ENCODE assay signal across 1 cellular context in the genomic region with DNA sequence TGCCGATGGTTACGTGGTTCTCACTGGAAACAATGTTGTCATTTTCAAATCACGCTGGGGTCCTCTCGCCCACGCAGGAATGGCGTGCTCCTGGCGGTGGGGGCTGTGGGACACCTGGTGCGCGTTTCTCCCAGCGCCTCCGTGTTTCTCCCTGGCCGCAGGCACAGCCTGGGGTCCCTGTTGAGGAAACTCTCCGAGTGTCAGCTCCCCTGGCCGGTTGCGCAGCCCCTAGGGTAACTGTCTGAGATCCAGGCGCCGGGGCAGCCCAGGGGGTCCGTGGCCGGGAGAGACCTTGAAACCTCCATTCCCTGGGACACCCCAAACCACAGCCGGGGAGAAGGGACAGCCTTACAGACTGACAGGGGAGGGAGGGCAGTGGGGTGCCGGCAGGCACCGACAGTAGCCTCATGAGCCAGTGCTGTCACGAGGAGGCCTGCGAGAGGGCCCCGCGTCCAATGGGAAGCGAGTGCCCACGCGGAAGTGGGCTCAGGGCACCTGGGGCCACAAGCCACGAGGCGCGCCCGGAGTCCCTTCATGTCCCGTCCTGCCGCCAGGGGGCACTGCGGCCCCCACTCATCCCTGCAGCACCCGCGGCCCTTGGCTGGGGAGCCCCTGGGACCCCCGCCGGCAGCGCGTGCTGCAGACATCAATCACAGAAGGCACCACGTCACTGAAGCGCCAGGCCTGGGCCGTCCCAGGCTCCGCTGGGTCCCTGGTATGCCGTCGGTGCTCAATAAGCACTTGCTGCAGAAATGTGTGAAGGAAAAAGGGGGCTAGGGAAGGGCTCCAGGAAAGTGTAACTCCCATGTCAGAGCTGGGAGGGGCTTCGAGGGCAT.
TF ChIP-seq lines count a peak whose summit lies in the region.

No MANE protein-coding gene starts in this region.

TF ChIP-seq in HepG2, 621 proteins besides CTCF, POLR2A, EP300 and RAD21 (continued from another document and continues in another):
- TF ChIP-seq NCOA5 (CRISPR knock-in tag; IDR thresholded peaks at IDR 0.05), result no peak
- no peak for TF ChIP-seq CBX1 (IDR thresholded peaks at IDR 0.05; ENCODE audit: low read depth)
- no peak for TF ChIP-seq ZNF24 (IDR thresholded peaks at IDR 0.05)
- TF ChIP-seq ZNF776 (CRISPR knock-in tag; IDR thresholded peaks at IDR 0.05), result no peak
- TF ChIP-seq IKZF5 (CRISPR knock-in tag; IDR thresholded peaks at IDR 0.05), result 0 out of 2 replicates have a peak, but pooled peaks have one; percentile 31
- no peak for TF ChIP-seq ZFP41 (CRISPR knock-in tag; IDR thresholded peaks at IDR 0.05; ENCODE audit: borderline replicate concordance)
- no peak for TF ChIP-seq ZC3H4 (CRISPR knock-in tag; IDR thresholded peaks at IDR 0.05; ENCODE audit: borderline replicate concordance)
- TF ChIP-seq ZEB1 (IDR thresholded peaks at IDR 0.05; ENCODE audit: insufficient replicate concordance, low read depth), result no peak
- TF ChIP-seq MYPOP (CRISPR knock-in tag; IDR thresholded peaks at IDR 0.05), result no peak
- no peak for TF ChIP-seq REL (CRISPR knock-in tag; conservative IDR thresholded peaks at IDR 0.05)
- 0 out of 2 replicates have a peak, but pooled peaks have one; percentile 42 for TF ChIP-seq ZNF746 (CRISPR knock-in tag; IDR thresholded peaks at IDR 0.05)
- TF ChIP-seq ZNF230 (CRISPR knock-in tag; IDR thresholded peaks at IDR 0.05), result no peak
- TF ChIP-seq CBFB (CRISPR knock-in tag; IDR thresholded peaks at IDR 0.05), result peak; percentile 48; the same call in 1 of the 2 replicates
- TF ChIP-seq, protein P1, sequence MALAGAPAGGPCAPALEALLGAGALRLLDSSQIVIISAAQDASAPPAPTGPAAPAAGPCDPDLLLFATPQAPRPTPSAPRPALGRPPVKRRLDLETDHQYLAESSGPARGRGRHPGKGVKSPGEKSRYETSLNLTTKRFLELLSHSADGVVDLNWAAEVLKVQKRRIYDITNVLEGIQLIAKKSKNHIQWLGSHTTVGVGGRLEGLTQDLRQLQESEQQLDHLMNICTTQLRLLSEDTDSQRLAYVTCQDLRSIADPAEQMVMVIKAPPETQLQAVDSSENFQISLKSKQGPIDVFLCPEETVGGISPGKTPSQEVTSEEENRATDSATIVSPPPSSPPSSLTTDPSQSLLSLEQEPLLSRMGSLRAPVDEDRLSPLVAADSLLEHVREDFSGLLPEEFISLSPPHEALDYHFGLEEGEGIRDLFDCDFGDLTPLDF (CRISPR knock-in tag; IDR thresholded peaks at IDR 0.05), result no peak
- TF ChIP-seq NR3C1 (CRISPR knock-in tag; IDR thresholded peaks at IDR 0.05), result no peak
- no peak for TF ChIP-seq RBM39 (IDR thresholded peaks at IDR 0.05; ENCODE audit: low read depth, low read length, poor library complexity, severe bottlenecking)
- peak; percentile 63; the same call in 1 of the 2 replicates for TF ChIP-seq ZNF263 (CRISPR knock-in tag; IDR thresholded peaks at IDR 0.05)
- TF ChIP-seq, protein P2, sequence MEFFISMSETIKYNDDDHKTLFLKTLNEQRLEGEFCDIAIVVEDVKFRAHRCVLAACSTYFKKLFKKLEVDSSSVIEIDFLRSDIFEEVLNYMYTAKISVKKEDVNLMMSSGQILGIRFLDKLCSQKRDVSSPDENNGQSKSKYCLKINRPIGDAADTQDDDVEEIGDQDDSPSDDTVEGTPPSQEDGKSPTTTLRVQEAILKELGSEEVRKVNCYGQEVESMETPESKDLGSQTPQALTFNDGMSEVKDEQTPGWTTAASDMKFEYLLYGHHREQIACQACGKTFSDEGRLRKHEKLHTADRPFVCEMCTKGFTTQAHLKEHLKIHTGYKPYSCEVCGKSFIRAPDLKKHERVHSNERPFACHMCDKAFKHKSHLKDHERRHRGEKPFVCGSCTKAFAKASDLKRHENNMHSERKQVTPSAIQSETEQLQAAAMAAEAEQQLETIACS (CRISPR knock-in tag; IDR thresholded peaks at IDR 0.05), result no peak
- no peak for TF ChIP-seq ELF4 (CRISPR knock-in tag; IDR thresholded peaks at IDR 0.05; ENCODE audit: borderline replicate concordance)
- no peak for TF ChIP-seq SSRP1 (CRISPR knock-in tag; IDR thresholded peaks at IDR 0.05)
- TF ChIP-seq HOXA5 (CRISPR knock-in tag; IDR thresholded peaks at IDR 0.05), result no peak
- no peak; the same call in 1 of the 2 replicates for TF ChIP-seq MED1 (CRISPR knock-in tag; IDR thresholded peaks at IDR 0.05)
- no peak for TF ChIP-seq MED8 (CRISPR knock-in tag; IDR thresholded peaks at IDR 0.05; ENCODE audit: insufficient replicate concordance)
- TF ChIP-seq, protein P3, sequence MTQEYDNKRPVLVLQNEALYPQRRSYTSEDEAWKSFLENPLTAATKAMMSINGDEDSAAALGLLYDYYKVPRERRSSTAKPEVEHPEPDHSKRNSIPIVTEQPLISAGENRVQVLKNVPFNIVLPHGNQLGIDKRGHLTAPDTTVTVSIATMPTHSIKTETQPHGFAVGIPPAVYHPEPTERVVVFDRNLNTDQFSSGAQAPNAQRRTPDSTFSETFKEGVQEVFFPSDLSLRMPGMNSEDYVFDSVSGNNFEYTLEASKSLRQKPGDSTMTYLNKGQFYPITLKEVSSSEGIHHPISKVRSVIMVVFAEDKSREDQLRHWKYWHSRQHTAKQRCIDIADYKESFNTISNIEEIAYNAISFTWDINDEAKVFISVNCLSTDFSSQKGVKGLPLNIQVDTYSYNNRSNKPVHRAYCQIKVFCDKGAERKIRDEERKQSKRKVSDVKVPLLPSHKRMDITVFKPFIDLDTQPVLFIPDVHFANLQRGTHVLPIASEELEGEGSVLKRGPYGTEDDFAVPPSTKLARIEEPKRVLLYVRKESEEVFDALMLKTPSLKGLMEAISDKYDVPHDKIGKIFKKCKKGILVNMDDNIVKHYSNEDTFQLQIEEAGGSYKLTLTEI (CRISPR knock-in tag; conservative IDR thresholded peaks at IDR 0.05), result no peak
- no peak for TF ChIP-seq ZNF121 (CRISPR knock-in tag; IDR thresholded peaks at IDR 0.05)
- no peak for TF ChIP-seq ZNF318 (CRISPR knock-in tag; IDR thresholded peaks at IDR 0.05)
- 0 out of 2 replicates have a peak, but pooled peaks have one; percentile 25 for TF ChIP-seq NR1H2 (CRISPR knock-in tag; IDR thresholded peaks at IDR 0.05; ENCODE audit: borderline replicate concordance, low read depth)
- TF ChIP-seq ESRRA (CRISPR knock-in tag; IDR thresholded peaks at IDR 0.05; ENCODE audit: low read depth), result no peak
- no peak for TF ChIP-seq ZNF20 (CRISPR knock-in tag; IDR thresholded peaks at IDR 0.05)
- TF ChIP-seq, protein P4, sequence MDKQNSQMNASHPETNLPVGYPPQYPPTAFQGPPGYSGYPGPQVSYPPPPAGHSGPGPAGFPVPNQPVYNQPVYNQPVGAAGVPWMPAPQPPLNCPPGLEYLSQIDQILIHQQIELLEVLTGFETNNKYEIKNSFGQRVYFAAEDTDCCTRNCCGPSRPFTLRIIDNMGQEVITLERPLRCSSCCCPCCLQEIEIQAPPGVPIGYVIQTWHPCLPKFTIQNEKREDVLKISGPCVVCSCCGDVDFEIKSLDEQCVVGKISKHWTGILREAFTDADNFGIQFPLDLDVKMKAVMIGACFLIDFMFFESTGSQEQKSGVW (CRISPR knock-in tag; IDR thresholded peaks at IDR 0.05; ENCODE audit: borderline replicate concordance), result no peak
- TF ChIP-seq SNAPC4 (CRISPR knock-in tag; IDR thresholded peaks at IDR 0.05), result no peak
- no peak for TF ChIP-seq PRPF4 (IDR thresholded peaks at IDR 0.05; ENCODE audit: low read depth, low read length, poor library complexity, severe bottlenecking)
